In the genomic region with DNA sequence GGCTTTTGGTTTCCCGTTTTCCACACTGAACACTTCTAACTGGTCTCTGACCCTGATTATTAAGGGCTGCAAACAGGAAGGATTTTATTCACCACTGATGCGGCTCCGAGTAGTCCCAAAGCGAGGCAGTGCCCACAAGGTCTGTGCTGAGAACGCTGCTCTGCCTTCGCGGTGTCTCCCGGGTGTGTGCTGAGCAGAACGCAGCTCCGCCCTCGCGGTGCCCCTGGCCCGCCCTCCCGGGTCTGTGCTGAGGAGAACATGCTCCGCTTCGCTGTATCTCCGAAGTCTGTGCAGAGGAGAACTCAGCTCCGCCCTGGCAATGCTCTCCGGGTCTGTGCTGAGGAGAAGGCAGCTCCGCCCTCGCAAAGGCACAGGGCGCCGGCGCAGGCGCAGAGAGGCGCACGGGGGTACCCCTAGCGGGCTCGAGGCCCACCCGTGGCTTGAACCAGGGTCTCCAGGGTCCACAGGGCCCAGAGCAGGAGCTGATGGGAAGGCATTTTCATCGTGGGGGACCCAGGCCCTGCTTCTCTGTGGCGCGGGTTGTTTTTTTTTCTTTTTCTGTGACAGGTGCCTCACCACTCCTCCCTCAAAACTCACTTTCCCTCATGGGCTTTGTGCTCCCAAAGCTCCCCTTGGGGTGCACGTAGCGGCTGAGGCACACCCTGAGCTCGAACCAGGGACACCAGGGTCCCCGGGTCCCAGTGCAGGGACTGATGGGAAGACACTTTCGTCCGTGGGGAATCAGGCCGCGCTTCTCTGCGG, we compare ENCODE assay signal across 8 cellular contexts.
A peak's percentile ranks its signal among the peaks of the same experiment; 100 is the strongest.
DNase-seq lines count a peak whose midpoint lies in the region; ATAC-seq and TF ChIP-seq lines count a peak whose summit lies in the region.
"Not testable (repeated sequence)": the region's sequence is repeated elsewhere in the genome, so short reads cannot be mapped to it uniquely, and the experiment has no call there.

No MANE protein-coding gene starts in this region.

- H3K36me3 ChIP-seq in RWPE2 (ENCODE audit: low read depth); mammary epithelial cell (ENCODE audit: insufficient read depth, low read length); right atrium auricular region: not testable (repeated sequence)

- not testable (repeated sequence) for H3K27ac ChIP-seq in RWPE2 (ENCODE audit: poor library complexity, severe bottlenecking); mammary epithelial cell (ENCODE audit: insufficient read depth, low read depth, low read length)
- H3K27ac ChIP-seq in right atrium auricular region: peak overlapping the region; percentile 35 to 48

- DNase-seq in Calu3 (peak; percentile 83), RWPE2 (ENCODE audit: low spot score) (peak; percentile 55), mammary epithelial cell (peak; percentile 25), right atrium auricular region (ENCODE audit: low spot score) (peak; percentile 85), retina (peak; percentile 10)
- peak; percentile 85 for DNase-seq in activated CD8-positive, alpha-beta memory T cell treated with anti-CD3 and anti-CD28 coated beads, Interleukin-2, amount 50 U/mL, for 48 hours
- peak; percentile 84 to 89 for DNase-seq in stimulated activated CD8-positive, alpha-beta memory T cell treated with anti-CD3 and anti-CD28 coated beads, Interleukin-7, amount 100 ng/mL, for 4 hours (ENCODE audit: low read depth in 2 of 2)

- H3K9me3 ChIP-seq in RWPE2 (ENCODE audit: severe bottlenecking); mammary epithelial cell (replicated peaks; ENCODE audit: insufficient read depth, low read length); right atrium auricular region: not testable (repeated sequence)

- intact Hi-C loops in Calu3 (cut with micrococcal nuclease; ENCODE audit: unreplicated experiment); mammary epithelial cell (cut with micrococcal nuclease): not testable (repeated sequence)

- H3K4me1 ChIP-seq in RWPE2 (ENCODE audit: insufficient read depth, poor library complexity, severe bottlenecking); mammary epithelial cell (ENCODE audit: insufficient read depth, low read length); right atrium auricular region: not testable (repeated sequence)

- 0% methylated on average over 1 of the region's 42 CpGs for WGBS in mammary epithelial cell (ENCODE audit: low coverage, missing lambda C conversion rate)

- H3K4me3 ChIP-seq in RWPE2 (ENCODE audit: severe bottlenecking): not testable (repeated sequence)
- H3K4me3 ChIP-seq in mammary epithelial cell (replicated peaks in 1 of 3; ENCODE audit: insufficient read depth in 1 of 3, low read depth in 2 of 3, low read length in 3 of 3) (peak overlapping the region in 1 of 3 experiments; percentile 26), right atrium auricular region (peak overlapping the region in 1 of 2 donors; percentile 36)

- TSS peak; percentile 24 for BruUV-seq in Calu3 (replicated peaks; lab: Mats Ljungman, UMichigan)
- not testable (repeated sequence) for BruUV-seq in mammary epithelial cell (replicated peaks; lab: Mats Ljungman, UMichigan)

- peak overlapping the region; percentile 59 for H2AFZ ChIP-seq in mammary epithelial cell (ENCODE audit: low read depth, low read length)

- not testable (repeated sequence) for H3K79me2 ChIP-seq in mammary epithelial cell (ENCODE audit: insufficient read depth, low read length)

- H3K27me3 ChIP-seq in RWPE2 (ENCODE audit: insufficient read depth, poor library complexity, severe bottlenecking); mammary epithelial cell (ENCODE audit: insufficient read depth, low read length); right atrium auricular region: not testable (repeated sequence)

- H3K36me3 Mint-ChIP-seq in Calu3 (ENCODE audit: insufficient read depth, unreplicated experiment): peaks cover 10% of the 10 kb centered on the region

- not testable (repeated sequence) for H3K4me1 Mint-ChIP-seq in Calu3 (ENCODE audit: low read depth, unreplicated experiment)

- peak; percentile 73 for ATAC-seq in HG03103 (IDR thresholded peaks at IDR 0.05; ENCODE audit: low read depth, unreplicated experiment)
- not testable (repeated sequence) for ATAC-seq in RWPE2 (ENCODE audit: low read depth)

- not testable (repeated sequence) for H3K27me3 Mint-ChIP-seq in Calu3 (ENCODE audit: unreplicated experiment)

- not testable (repeated sequence) for H3K27ac Mint-ChIP-seq in Calu3 (ENCODE audit: unreplicated experiment)

- not testable (repeated sequence) for H4K20me1 ChIP-seq in mammary epithelial cell (ENCODE audit: insufficient read depth, low read length)

- H3K4me2 ChIP-seq in mammary epithelial cell (ENCODE audit: insufficient read depth, low read depth, low read length): peak overlapping the region; percentile 42

- TF ChIP-seq CTCF in Calu3 (IDR thresholded peaks at IDR 0.05; ENCODE audit: unreplicated experiment); RWPE2 (IDR thresholded peaks at IDR 0.05; ENCODE audit: poor library complexity, severe bottlenecking); mammary epithelial cell (conservative IDR thresholded peaks at IDR 0.05 in 1 of 2, IDR thresholded peaks at IDR 0.05 in 1 of 2; ENCODE audit: extremely low read depth in 1 of 2, insufficient read depth in 1 of 2, low read depth in 1 of 2, low read length in 2 of 2); right atrium auricular region (IDR thresholded peaks at IDR 0.05): not testable (repeated sequence)

- H3K4me3 Mint-ChIP-seq in Calu3 (ENCODE audit: low read depth, unreplicated experiment): not testable (repeated sequence)

- dilution Hi-C loops in mammary epithelial cell (cut with HindIII; ENCODE audit: low sequenced_read_pairs): not testable (repeated sequence)

- H3K9me3 Mint-ChIP-seq in Calu3 (ENCODE audit: low read depth, unreplicated experiment): not testable (repeated sequence)

- CTCF ChIA-PET in Calu3 (lab: Charles Lee); mammary epithelial cell (lab: Charles Lee; ENCODE audit: low non-redundant PET): not testable (repeated sequence)

- in situ Hi-C loops in mammary epithelial cell (cut with MboI; ENCODE audit: low sequenced_read_pairs in 2 of 2): not testable (repeated sequence)

- not testable (repeated sequence) for H3K9ac ChIP-seq in mammary epithelial cell (ENCODE audit: insufficient read depth, low read length)

Comparison
In these comparisons a context has a peak if more than half of its experiments do, and no peak if none do; other contexts are left out.
1. DNase-seq: peak in every context shown above with its lines; median percentile 86 in stimulated activated CD8-positive, alpha-beta memory T cell treated with anti-CD3 and anti-CD28 coated beads, Interleukin-7, amount 100 ng/mL, for 4 hours; 85 in activated CD8-positive, alpha-beta memory T cell treated with anti-CD3 and anti-CD28 coated beads, Interleukin-2, amount 50 U/mL, for 48 hours; 85 in right atrium auricular region; 83 in Calu3; 55 in RWPE2; 25 in mammary epithelial cell; 10 in retina.